Comparison of ENCODE assay signal across 1 cellular context in genomic region chr3:58173029-58173669, GRCh38.
TF ChIP-seq lines count a peak whose summit lies in the region.

No MANE protein-coding gene starts in this region.

TF ChIP-seq in endothelial cell of umbilical vein, 7 proteins besides CTCF, POLR2A, EP300 and RAD21 (continued from another document):
- TF ChIP-seq GATA2 (IDR thresholded peaks at IDR 0.05; ENCODE audit: insufficient read depth, insufficient read length, low read depth, low read length) (peak; percentile 67), POLR2AphosphoS5 (IDR thresholded peaks at IDR 0.05; ENCODE audit: insufficient read depth, low read depth, low read length) (peak; percentile 52), MYC (IDR thresholded peaks at IDR 0.05; ENCODE audit: low read depth, low read length) (no peak), JUN (IDR thresholded peaks at IDR 0.05; ENCODE audit: borderline replicate concordance, insufficient read depth, insufficient read length, low read depth) (no peak), FOS (IDR thresholded peaks at IDR 0.05; ENCODE audit: borderline replicate concordance, insufficient read depth, low read length) (no peak)
